ENCODE assay signal across 11 cellular contexts in the genomic region with DNA sequence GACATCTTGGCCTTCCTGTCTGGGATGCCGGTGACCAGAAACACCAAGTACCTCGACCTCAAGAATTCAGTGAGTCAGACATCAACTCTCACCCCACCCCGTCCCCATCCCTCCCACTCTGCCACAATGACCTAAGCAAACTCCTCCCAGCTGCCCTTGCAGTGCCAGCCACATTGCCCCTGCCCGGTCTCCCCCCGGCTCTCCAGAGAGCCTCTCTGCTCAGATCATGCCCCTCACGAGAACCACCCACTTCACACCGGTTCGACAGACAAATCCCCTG. TPM values are rescaled to one million over a fixed set of nuclear protein-coding genes. Genes with fewer than 3 reads are reported as not detected.
DNase-seq lines count a peak whose midpoint lies in the region; ATAC-seq and TF ChIP-seq lines count a peak whose summit lies in the region.
"Had no signal": no experiment of that assay in that cellular context is flagged by ENCODE, and none has a peak within 500 bp of the region (broad histone marks: within the 10 kb centered on the region; RNA-seq: fewer than 3 reads in every experiment).

No MANE protein-coding gene starts in this region.

- H3K27me3 ChIP-seq in IMR-90 (ENCODE audit: control insufficient read depth, insufficient read depth, low read length) = no peaks in the 10 kb centered on the region
- H3K27me3 ChIP-seq in mammary epithelial cell (ENCODE audit: insufficient read depth, low read length) = no peaks in the 10 kb centered on the region

- H3K9me3 ChIP-seq in IMR-90 (ENCODE audit: control insufficient read depth, insufficient read depth, low read length) (no peaks in the 10 kb centered on the region), mammary epithelial cell (replicated peaks; ENCODE audit: insufficient read depth, low read length) (no peaks in the 10 kb centered on the region)

- POLR2A ChIA-PET in GM10248 (lab: Yijun Ruan, JAX) = no interaction called here
- POLR2A ChIA-PET in IMR-90 (lab: Charles Lee; ENCODE audit: unreplicated experiment) = no interaction called here

- H2BK120ac ChIP-seq in IMR-90 (ENCODE audit: low read depth, low read length) = peak overlapping the region; percentile 19; the same call in 1 of the 2 replicates

- H3K14ac ChIP-seq in IMR-90 (replicated peaks; ENCODE audit: low read depth, low read length) = no peak overlapping the region

- H3K79me2 ChIP-seq in mammary epithelial cell (ENCODE audit: insufficient read depth, low read length) = no peaks in the 10 kb centered on the region

- WGBS in IMR-90 (ENCODE audit: extremely low coverage in 2 of 2, insufficient read length in 1 of 2), 2 experiments = 57% methylated on average over 8 of the region's 8 CpGs; no CpG with 5 or more reads in 1 of the 2 experiments
- 63% methylated on average over 8 of the region's 8 CpGs for WGBS in mammary epithelial cell (ENCODE audit: low coverage, missing lambda C conversion rate)

- CTCF ChIA-PET in GM10248 (lab: Yijun Ruan, JAX) (interaction anchor here (0.6 to 2.2 kb wide), 6 partner anchors 14 to 90 kb away, joined by 3 to 5 read pairs (median 3); no protein-coding TSS in a partner anchor), IMR-90 (lab: Yijun Ruan, JAX) (no interaction called here), mammary epithelial cell (lab: Charles Lee; ENCODE audit: low non-redundant PET) (no interaction called here)

- H2BK20ac ChIP-seq in IMR-90 (ENCODE audit: low read depth, low read length) = no peak overlapping the region

- no peak overlapping the region for H3K56ac ChIP-seq in IMR-90 (ENCODE audit: extremely low read depth, insufficient read depth, low read length)

- no peak overlapping the region for H3K4ac ChIP-seq in IMR-90 (ENCODE audit: low read depth, low read length)

- TF ChIP-seq RAD21 in IMR-90 (IDR thresholded peaks at IDR 0.05; ENCODE audit: low read length) = no peak

- H2AFZ ChIP-seq in IMR-90 (replicated peaks; ENCODE audit: low read length, poor library complexity) (peak overlapping the region; percentile 60), mammary epithelial cell (ENCODE audit: low read depth, low read length) (no peak overlapping the region)

- no peaks in the 10 kb centered on the region for H3K79me1 ChIP-seq in IMR-90 (ENCODE audit: low read depth in 1 of 2, low read length in 2 of 2)

- H3K36me3 ChIP-seq in IMR-90 (ENCODE audit: control insufficient read depth, insufficient read depth, low read length) (peaks cover 13% of the 10 kb centered on the region; the same call in 1 of the 2 replicates), mammary epithelial cell (ENCODE audit: insufficient read depth, low read length) (no peaks in the 10 kb centered on the region)

- in situ Hi-C loops in IMR-90 (cut with MboI; ENCODE audit: low sequenced_read_pairs) = no loop called here
- in situ Hi-C loops in mammary epithelial cell (cut with MboI; ENCODE audit: low sequenced_read_pairs in 2 of 2) = loop anchor here in 1 of 2 donors (25.0 kb wide), 1 partner anchor 267 kb away; no protein-coding TSS in a partner anchor

- H3K27ac ChIP-seq in IMR-90 (ENCODE audit: insufficient read depth, low read length) (no peak overlapping the region), mammary epithelial cell (ENCODE audit: insufficient read depth, low read depth, low read length) (no peak overlapping the region)

- H4K5ac ChIP-seq in IMR-90 (ENCODE audit: low read depth, low read length) = no peak overlapping the region

- intact Hi-C loops in IMR-90 (cut with micrococcal nuclease) (no loop called here), mammary epithelial cell (cut with micrococcal nuclease) (no loop called here)

- TF ChIP-seq POLR2A in IMR-90 (IDR thresholded peaks at IDR 0.05; ENCODE audit: low read depth, low read length) = no peak

- peak overlapping the region in 1 of 2 experiments; percentile 16; a peak in 1 of 4 replicates for H4K8ac ChIP-seq in IMR-90 (ENCODE audit: low read depth in 2 of 2, low read length in 2 of 2)

- H3K9ac ChIP-seq in IMR-90 (ENCODE audit: low read depth, low read length) = no peak overlapping the region
- H3K9ac ChIP-seq in mammary epithelial cell (ENCODE audit: insufficient read depth, low read length) = no peak overlapping the region

- 0 out of 2 replicates have a peak overlapping the region, but pooled peaks have one; percentile 51 for H3K23ac ChIP-seq in IMR-90 (ENCODE audit: low read depth, low read length)

- H2BK15ac ChIP-seq in IMR-90 (ENCODE audit: low read depth, low read length) = no peak overlapping the region

- ATAC-seq in IMR-90 (ENCODE audit: low read depth) (peak; percentile 33; the same call in 1 of the 2 replicates), GM19324 (IDR thresholded peaks at IDR 0.05; ENCODE audit: low FRiP score, unreplicated experiment) (no peak)
- ATAC-seq: activated CD4-positive, CD25-positive, alpha-beta regulatory T cell treated with anti-CD3 and anti-CD28 coated beads, Interleukin-2, amount 50 U/mL, for 24 hours had no signal

- H4K20me1 ChIP-seq in IMR-90 (ENCODE audit: insufficient read depth, low read length) (no peaks in the 10 kb centered on the region; the same call in 1 of the 2 replicates), mammary epithelial cell (ENCODE audit: insufficient read depth, low read length) (no peaks in the 10 kb centered on the region)

- dilution Hi-C loops in IMR-90 (cut with HindIII; ENCODE audit: low sequenced_read_pairs, unreplicated experiment) = no loop called here
- dilution Hi-C loops in mammary epithelial cell (cut with HindIII; ENCODE audit: low sequenced_read_pairs) = no loop called here

- H3K4me2 ChIP-seq in IMR-90 (ENCODE audit: low read depth, low read length) = no peak overlapping the region
- H3K4me2 ChIP-seq in mammary epithelial cell (ENCODE audit: insufficient read depth, low read depth, low read length) = no peak overlapping the region

- H2AK9ac ChIP-seq in IMR-90 (replicated peaks; ENCODE audit: low read depth, low read length, poor library complexity) = no peak overlapping the region

- H4K91ac ChIP-seq in IMR-90 (ENCODE audit: insufficient read depth, low read depth, low read length) = no peak overlapping the region

- H3K9me1 ChIP-seq in IMR-90 (ENCODE audit: insufficient read depth, low read length) = no peaks in the 10 kb centered on the region

- H3K18ac ChIP-seq in IMR-90 (ENCODE audit: low read depth, low read length) = no peak overlapping the region

- no peak overlapping the region for H2BK5ac ChIP-seq in IMR-90 (ENCODE audit: low read depth, low read length, poor library complexity, severe bottlenecking)

- H3K4me3 ChIP-seq in IMR-90 (ENCODE audit: insufficient read depth, low read depth, low read length) (no peak overlapping the region), mammary epithelial cell (replicated peaks in 1 of 3; ENCODE audit: insufficient read depth in 1 of 3, low read depth in 2 of 3, low read length in 3 of 3) (no peak overlapping the region)

- no peak for TF ChIP-seq CTCF in GM10248 (IDR thresholded peaks at IDR 0.05; ENCODE audit: control extremely low read depth, extremely low read depth, low read depth, missing control alignments)
- no peak for TF ChIP-seq CTCF in IMR-90 (conservative IDR thresholded peaks at IDR 0.05; ENCODE audit: low read depth, low read length)
- no peak for TF ChIP-seq CTCF in mammary epithelial cell (conservative IDR thresholded peaks at IDR 0.05 in 1 of 2, IDR thresholded peaks at IDR 0.05 in 1 of 2; ENCODE audit: extremely low read depth in 1 of 2, insufficient read depth in 1 of 2, low read depth in 1 of 2, low read length in 2 of 2)

- H3K4me1 ChIP-seq in IMR-90 (ENCODE audit: control insufficient read depth, insufficient read depth, low read length) = peaks cover 3% of the 10 kb centered on the region; the same call in 1 of the 2 replicates
- H3K4me1 ChIP-seq in mammary epithelial cell (ENCODE audit: insufficient read depth, low read length) = peaks cover 43% of the 10 kb centered on the region

- BruUV-seq in IMR-90 (replicated peaks; lab: Mats Ljungman, UMichigan) = no TSS peak
- no TSS peak for BruUV-seq in mammary epithelial cell (replicated peaks; lab: Mats Ljungman, UMichigan)

- peak; percentile 53 for DNase-seq in GM10248 (ENCODE audit: extremely low spot score)
- peak; percentile 50 for DNase-seq in IMR-90
- DNase-seq in mammary epithelial cell = peak; percentile 77
- peak; percentile 76 for DNase-seq in myocyte (ENCODE audit: low read depth)
- DNase-seq in amniotic stem cell (lab: John Stamatoyannopoulos, UW) = no peak
- no peak for DNase-seq in mucosa of gallbladder (ENCODE audit: low spot score)
- DNase-seq: NCI-H1930, retina had no signal

- no peak overlapping the region for H2AK5ac ChIP-seq in IMR-90 (ENCODE audit: low read depth, low read length)

TF ChIP-seq in IMR-90, 13 proteins besides CTCF, POLR2A, EP300 and RAD21 (continues in another document):
- TF ChIP-seq MXI1 (IDR thresholded peaks at IDR 0.05; ENCODE audit: borderline replicate concordance, low read depth, low read length) (no peak), FOS (IDR thresholded peaks at IDR 0.05; ENCODE audit: low read depth, low read length) (0 out of 2 replicates have a peak, but pooled peaks have one; percentile 25), MAFK (IDR thresholded peaks at IDR 0.05; ENCODE audit: low read depth, low read length) (no peak)
- TF ChIP-seq, protein P1, sequence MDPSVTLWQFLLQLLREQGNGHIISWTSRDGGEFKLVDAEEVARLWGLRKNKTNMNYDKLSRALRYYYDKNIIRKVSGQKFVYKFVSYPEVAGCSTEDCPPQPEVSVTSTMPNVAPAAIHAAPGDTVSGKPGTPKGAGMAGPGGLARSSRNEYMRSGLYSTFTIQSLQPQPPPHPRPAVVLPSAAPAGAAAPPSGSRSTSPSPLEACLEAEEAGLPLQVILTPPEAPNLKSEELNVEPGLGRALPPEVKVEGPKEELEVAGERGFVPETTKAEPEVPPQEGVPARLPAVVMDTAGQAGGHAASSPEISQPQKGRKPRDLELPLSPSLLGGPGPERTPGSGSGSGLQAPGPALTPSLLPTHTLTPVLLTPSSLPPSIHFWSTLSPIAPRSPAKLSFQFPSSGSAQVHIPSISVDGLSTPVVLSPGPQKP (IDR thresholded peaks at IDR 0.05; ENCODE audit: borderline replicate concordance, low read depth, low read length) = no peak

RNA-seq across cellular contexts. Expression of a gene that starts 23.6 kb away (rescaled TPM):
- total RNA-seq in IMR-90 (2012; rRNA removed) (1.6 and 1.7 TPM in 2 replicates), mammary epithelial cell (under 1 TPM; under 0.01 to 0.26 TPM), myocyte (0.03 TPM in 1 of 2 replicates, not detected in the other), mucosa of gallbladder (320 TPM)
- polyA plus RNA-seq in IMR-90 (2012; rRNA removed) (10.6 and 10.7 TPM in 2 replicates), mammary epithelial cell (0.16 TPM)
- 6.1 and 9.3 TPM in 2 replicates for polyA plus RNA-seq in IMR-90 (2012; cell fraction: cytosol; rRNA removed)
- polyA plus RNA-seq in IMR-90 (2012; cell fraction: nucleus; rRNA removed; ENCODE audit: low replicate concordance) = 31.2 and 47.2 TPM in 2 replicates
- not detected for polyA minus RNA-seq in mammary epithelial cell
- 0.10 TPM for polyA plus RNA-seq in myocyte (2012)

RNA-seq across cellular contexts. Expression of a gene that starts 48.7 kb away (rescaled TPM):
- total RNA-seq in IMR-90 (2012; rRNA removed) (0.83 and 0.90 TPM in 2 replicates), mammary epithelial cell (under 1 TPM; 0.33 to 0.67 TPM), myocyte (2.9 and 4.3 TPM in 2 replicates), mucosa of gallbladder (10.6 TPM)
- polyA plus RNA-seq in IMR-90 (2012; rRNA removed) (3.8 and 4.6 TPM in 2 replicates), mammary epithelial cell (0.08 TPM)
- polyA plus RNA-seq in IMR-90 (2012; cell fraction: cytosol; rRNA removed) = 2.1 and 4.0 TPM in 2 replicates
- polyA plus RNA-seq in IMR-90 (2012; cell fraction: nucleus; rRNA removed; ENCODE audit: low replicate concordance) = 5.5 and 17.2 TPM in 2 replicates
- not detected for polyA minus RNA-seq in mammary epithelial cell
- polyA plus RNA-seq in myocyte (2012) = 2.3 TPM
- total RNA-seq: OCI-LY7 had no signal

Comparison
In these comparisons a context has a peak if more than half of its experiments do, and no peak if none do; other contexts are left out.
1. DNase-seq: peak in GM10248 (single experiment), IMR-90 (single experiment), mammary epithelial cell (single experiment) and myocyte (single experiment); none in amniotic stem cell (single experiment) and mucosa of gallbladder (single experiment).
2. RNA of a gene that starts 23.6 kb away (total RNA-seq): 320 TPM in mucosa of gallbladder (single experiment); 1.6 to 1.7 TPM in IMR-90, under 0.01 to 0.26 TPM in mammary epithelial cell and 0.03 TPM in myocyte; every median in the first group is over 100 times any median in the second.